Comparison of ENCODE assay signal across 2 cellular contexts in the genomic region with DNA sequence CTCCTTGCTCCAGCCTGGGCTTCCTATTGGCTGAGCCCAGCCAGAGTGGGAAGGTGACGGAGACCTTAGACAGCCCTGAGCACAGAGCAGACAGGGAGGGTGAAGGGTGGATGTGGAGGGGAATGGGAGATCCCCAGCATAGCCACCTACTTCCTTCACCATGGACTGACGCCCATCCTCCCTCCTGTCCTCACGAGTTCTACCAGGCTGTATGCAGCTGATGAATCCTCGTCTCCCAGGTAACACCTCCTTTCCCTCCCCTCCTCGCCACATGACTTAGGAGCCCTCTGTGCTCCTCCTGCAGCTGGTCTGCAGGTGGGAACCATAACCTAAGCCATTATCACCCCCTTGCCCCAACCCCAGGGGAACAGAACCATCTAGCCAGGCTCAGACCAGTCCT.
TF ChIP-seq lines count a peak whose summit lies in the region.

No MANE protein-coding gene starts in this region.

TF ChIP-seq in SK-N-SH, 30 proteins besides CTCF, POLR2A, EP300 and RAD21 (continued from another document):
- TF ChIP-seq, protein P1, sequence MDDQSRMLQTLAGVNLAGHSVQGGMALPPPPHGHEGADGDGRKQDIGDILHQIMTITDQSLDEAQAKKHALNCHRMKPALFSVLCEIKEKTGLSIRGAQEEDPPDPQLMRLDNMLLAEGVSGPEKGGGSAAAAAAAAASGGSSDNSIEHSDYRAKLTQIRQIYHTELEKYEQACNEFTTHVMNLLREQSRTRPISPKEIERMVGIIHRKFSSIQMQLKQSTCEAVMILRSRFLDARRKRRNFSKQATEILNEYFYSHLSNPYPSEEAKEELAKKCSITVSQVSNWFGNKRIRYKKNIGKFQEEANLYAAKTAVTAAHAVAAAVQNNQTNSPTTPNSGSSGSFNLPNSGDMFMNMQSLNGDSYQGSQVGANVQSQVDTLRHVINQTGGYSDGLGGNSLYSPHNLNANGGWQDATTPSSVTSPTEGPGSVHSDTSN (IDR thresholded peaks at IDR 0.05) = no peak
- TF ChIP-seq, protein P2, sequence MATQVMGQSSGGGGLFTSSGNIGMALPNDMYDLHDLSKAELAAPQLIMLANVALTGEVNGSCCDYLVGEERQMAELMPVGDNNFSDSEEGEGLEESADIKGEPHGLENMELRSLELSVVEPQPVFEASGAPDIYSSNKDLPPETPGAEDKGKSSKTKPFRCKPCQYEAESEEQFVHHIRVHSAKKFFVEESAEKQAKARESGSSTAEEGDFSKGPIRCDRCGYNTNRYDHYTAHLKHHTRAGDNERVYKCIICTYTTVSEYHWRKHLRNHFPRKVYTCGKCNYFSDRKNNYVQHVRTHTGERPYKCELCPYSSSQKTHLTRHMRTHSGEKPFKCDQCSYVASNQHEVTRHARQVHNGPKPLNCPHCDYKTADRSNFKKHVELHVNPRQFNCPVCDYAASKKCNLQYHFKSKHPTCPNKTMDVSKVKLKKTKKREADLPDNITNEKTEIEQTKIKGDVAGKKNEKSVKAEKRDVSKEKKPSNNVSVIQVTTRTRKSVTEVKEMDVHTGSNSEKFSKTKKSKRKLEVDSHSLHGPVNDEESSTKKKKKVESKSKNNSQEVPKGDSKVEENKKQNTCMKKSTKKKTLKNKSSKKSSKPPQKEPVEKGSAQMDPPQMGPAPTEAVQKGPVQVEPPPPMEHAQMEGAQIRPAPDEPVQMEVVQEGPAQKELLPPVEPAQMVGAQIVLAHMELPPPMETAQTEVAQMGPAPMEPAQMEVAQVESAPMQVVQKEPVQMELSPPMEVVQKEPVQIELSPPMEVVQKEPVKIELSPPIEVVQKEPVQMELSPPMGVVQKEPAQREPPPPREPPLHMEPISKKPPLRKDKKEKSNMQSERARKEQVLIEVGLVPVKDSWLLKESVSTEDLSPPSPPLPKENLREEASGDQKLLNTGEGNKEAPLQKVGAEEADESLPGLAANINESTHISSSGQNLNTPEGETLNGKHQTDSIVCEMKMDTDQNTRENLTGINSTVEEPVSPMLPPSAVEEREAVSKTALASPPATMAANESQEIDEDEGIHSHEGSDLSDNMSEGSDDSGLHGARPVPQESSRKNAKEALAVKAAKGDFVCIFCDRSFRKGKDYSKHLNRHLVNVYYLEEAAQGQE (IDR thresholded peaks at IDR 0.05; ENCODE audit: low read depth, low read length) = no peak
- no peak for TF ChIP-seq MEF2A (IDR thresholded peaks at IDR 0.05; ENCODE audit: borderline replicate concordance, low read depth)
- TF ChIP-seq EZH2phosphoT487 (IDR thresholded peaks at IDR 0.05; ENCODE audit: borderline replicate concordance, low read depth) = no peak
- TF ChIP-seq RXRA (IDR thresholded peaks at IDR 0.05; ENCODE audit: borderline replicate concordance, low read depth) = no peak
- TF ChIP-seq TCF12 (IDR thresholded peaks at IDR 0.05) = no peak
- no peak for TF ChIP-seq SIN3A (IDR thresholded peaks at IDR 0.05; ENCODE audit: borderline replicate concordance, low read depth, low read length)
- no peak for TF ChIP-seq RFX5 (IDR thresholded peaks at IDR 0.05; ENCODE audit: low read length)
- TF ChIP-seq, protein P3, sequence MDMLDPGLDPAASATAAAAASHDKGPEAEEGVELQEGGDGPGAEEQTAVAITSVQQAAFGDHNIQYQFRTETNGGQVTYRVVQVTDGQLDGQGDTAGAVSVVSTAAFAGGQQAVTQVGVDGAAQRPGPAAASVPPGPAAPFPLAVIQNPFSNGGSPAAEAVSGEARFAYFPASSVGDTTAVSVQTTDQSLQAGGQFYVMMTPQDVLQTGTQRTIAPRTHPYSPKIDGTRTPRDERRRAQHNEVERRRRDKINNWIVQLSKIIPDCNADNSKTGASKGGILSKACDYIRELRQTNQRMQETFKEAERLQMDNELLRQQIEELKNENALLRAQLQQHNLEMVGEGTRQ (IDR thresholded peaks at IDR 0.05; ENCODE audit: borderline replicate concordance, low read depth, low read length) = no peak
- TF ChIP-seq, protein P4, sequence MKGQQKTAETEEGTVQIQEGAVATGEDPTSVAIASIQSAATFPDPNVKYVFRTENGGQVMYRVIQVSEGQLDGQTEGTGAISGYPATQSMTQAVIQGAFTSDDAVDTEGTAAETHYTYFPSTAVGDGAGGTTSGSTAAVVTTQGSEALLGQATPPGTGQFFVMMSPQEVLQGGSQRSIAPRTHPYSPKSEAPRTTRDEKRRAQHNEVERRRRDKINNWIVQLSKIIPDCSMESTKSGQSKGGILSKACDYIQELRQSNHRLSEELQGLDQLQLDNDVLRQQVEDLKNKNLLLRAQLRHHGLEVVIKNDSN (IDR thresholded peaks at IDR 0.05; ENCODE audit: borderline replicate concordance, low read depth) = no peak
- TF ChIP-seq, protein P5, sequence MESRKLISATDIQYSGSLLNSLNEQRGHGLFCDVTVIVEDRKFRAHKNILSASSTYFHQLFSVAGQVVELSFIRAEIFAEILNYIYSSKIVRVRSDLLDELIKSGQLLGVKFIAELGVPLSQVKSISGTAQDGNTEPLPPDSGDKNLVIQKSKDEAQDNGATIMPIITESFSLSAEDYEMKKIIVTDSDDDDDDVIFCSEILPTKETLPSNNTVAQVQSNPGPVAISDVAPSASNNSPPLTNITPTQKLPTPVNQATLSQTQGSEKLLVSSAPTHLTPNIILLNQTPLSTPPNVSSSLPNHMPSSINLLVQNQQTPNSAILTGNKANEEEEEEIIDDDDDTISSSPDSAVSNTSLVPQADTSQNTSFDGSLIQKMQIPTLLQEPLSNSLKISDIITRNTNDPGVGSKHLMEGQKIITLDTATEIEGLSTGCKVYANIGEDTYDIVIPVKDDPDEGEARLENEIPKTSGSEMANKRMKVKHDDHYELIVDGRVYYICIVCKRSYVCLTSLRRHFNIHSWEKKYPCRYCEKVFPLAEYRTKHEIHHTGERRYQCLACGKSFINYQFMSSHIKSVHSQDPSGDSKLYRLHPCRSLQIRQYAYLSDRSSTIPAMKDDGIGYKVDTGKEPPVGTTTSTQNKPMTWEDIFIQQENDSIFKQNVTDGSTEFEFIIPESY (IDR thresholded peaks at IDR 0.05; ENCODE audit: borderline replicate concordance, low read depth) = no peak
- no peak for TF ChIP-seq GABPA (IDR thresholded peaks at IDR 0.05; ENCODE audit: low read depth)
- no peak for TF ChIP-seq FOXJ3 (CRISPR knock-in tag; IDR thresholded peaks at IDR 0.05)
- no peak for TF ChIP-seq NRF1 (IDR thresholded peaks at IDR 0.05; ENCODE audit: low read depth, low read length)

TF ChIP-seq in SK-N-SH treated with all-trans-retinoic acid at 6 μM for 48 hours, 23 proteins besides CTCF, POLR2A, EP300 and RAD21:
- TF ChIP-seq, protein P6, sequence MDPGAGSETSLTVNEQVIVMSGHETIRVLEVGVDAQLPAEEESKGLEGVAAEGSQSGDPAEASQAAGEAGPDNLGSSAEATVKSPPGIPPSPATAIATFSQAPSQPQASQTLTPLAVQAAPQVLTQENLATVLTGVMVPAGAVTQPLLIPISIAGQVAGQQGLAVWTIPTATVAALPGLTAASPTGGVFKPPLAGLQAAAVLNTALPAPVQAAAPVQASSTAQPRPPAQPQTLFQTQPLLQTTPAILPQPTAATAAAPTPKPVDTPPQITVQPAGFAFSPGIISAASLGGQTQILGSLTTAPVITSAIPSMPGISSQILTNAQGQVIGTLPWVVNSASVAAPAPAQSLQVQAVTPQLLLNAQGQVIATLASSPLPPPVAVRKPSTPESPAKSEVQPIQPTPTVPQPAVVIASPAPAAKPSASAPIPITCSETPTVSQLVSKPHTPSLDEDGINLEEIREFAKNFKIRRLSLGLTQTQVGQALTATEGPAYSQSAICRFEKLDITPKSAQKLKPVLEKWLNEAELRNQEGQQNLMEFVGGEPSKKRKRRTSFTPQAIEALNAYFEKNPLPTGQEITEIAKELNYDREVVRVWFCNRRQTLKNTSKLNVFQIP (CRISPR knock-in tag; IDR thresholded peaks at IDR 0.05; ENCODE audit: borderline replicate concordance, low read depth) = no peak
- TF ChIP-seq ARNTL (CRISPR knock-in tag; IDR thresholded peaks at IDR 0.05; ENCODE audit: borderline replicate concordance, low read depth) = no peak
- no peak for TF ChIP-seq BACH2 (CRISPR knock-in tag; IDR thresholded peaks at IDR 0.05; ENCODE audit: borderline replicate concordance)
- TF ChIP-seq ZC3H10 (CRISPR knock-in tag; IDR thresholded peaks at IDR 0.05) = no peak
- TF ChIP-seq TOX (CRISPR knock-in tag; IDR thresholded peaks at IDR 0.05; ENCODE audit: borderline replicate concordance) = no peak
- TF ChIP-seq GLIS3 (CRISPR knock-in tag; IDR thresholded peaks at IDR 0.05) = no peak
- TF ChIP-seq, protein P7, sequence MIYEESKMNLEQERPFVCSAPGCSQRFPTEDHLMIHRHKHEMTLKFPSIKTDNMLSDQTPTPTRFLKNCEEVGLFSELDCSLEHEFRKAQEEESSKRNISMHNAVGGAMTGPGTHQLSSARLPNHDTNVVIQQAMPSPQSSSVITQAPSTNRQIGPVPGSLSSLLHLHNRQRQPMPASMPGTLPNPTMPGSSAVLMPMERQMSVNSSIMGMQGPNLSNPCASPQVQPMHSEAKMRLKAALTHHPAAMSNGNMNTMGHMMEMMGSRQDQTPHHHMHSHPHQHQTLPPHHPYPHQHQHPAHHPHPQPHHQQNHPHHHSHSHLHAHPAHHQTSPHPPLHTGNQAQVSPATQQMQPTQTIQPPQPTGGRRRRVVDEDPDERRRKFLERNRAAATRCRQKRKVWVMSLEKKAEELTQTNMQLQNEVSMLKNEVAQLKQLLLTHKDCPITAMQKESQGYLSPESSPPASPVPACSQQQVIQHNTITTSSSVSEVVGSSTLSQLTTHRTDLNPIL (CRISPR knock-in tag; IDR thresholded peaks at IDR 0.05; ENCODE audit: low read depth) = no peak
- TF ChIP-seq PPARA (CRISPR knock-in tag; IDR thresholded peaks at IDR 0.05; ENCODE audit: borderline replicate concordance) = no peak
- TF ChIP-seq ISL1 (CRISPR knock-in tag; IDR thresholded peaks at IDR 0.05) = no peak
- no peak for TF ChIP-seq CSDC2 (CRISPR knock-in tag; IDR thresholded peaks at IDR 0.05)
- no peak for TF ChIP-seq ZFP30 (CRISPR knock-in tag; IDR thresholded peaks at IDR 0.05)
- TF ChIP-seq, protein P8, sequence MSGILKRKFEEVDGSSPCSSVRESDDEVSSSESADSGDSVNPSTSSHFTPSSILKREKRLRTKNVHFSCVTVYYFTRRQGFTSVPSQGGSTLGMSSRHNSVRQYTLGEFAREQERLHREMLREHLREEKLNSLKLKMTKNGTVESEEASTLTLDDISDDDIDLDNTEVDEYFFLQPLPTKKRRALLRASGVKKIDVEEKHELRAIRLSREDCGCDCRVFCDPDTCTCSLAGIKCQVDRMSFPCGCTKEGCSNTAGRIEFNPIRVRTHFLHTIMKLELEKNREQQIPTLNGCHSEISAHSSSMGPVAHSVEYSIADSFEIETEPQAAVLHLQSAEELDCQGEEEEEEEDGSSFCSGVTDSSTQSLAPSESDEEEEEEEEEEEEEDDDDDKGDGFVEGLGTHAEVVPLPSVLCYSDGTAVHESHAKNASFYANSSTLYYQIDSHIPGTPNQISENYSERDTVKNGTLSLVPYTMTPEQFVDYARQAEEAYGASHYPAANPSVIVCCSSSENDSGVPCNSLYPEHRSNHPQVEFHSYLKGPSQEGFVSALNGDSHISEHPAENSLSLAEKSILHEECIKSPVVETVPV (CRISPR knock-in tag; IDR thresholded peaks at IDR 0.05) = no peak
- no peak for TF ChIP-seq ZNF565 (CRISPR knock-in tag; conservative IDR thresholded peaks at IDR 0.05; ENCODE audit: low read depth)
- no peak for TF ChIP-seq ESRRG (CRISPR knock-in tag; IDR thresholded peaks at IDR 0.05)
- no peak for TF ChIP-seq ZNF70 (CRISPR knock-in tag; IDR thresholded peaks at IDR 0.05)
- TF ChIP-seq, protein P9, sequence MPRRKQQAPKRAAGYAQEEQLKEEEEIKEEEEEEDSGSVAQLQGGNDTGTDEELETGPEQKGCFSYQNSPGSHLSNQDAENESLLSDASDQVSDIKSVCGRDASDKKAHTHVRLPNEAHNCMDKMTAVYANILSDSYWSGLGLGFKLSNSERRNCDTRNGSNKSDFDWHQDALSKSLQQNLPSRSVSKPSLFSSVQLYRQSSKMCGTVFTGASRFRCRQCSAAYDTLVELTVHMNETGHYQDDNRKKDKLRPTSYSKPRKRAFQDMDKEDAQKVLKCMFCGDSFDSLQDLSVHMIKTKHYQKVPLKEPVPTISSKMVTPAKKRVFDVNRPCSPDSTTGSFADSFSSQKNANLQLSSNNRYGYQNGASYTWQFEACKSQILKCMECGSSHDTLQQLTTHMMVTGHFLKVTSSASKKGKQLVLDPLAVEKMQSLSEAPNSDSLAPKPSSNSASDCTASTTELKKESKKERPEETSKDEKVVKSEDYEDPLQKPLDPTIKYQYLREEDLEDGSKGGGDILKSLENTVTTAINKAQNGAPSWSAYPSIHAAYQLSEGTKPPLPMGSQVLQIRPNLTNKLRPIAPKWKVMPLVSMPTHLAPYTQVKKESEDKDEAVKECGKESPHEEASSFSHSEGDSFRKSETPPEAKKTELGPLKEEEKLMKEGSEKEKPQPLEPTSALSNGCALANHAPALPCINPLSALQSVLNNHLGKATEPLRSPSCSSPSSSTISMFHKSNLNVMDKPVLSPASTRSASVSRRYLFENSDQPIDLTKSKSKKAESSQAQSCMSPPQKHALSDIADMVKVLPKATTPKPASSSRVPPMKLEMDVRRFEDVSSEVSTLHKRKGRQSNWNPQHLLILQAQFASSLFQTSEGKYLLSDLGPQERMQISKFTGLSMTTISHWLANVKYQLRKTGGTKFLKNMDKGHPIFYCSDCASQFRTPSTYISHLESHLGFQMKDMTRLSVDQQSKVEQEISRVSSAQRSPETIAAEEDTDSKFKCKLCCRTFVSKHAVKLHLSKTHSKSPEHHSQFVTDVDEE (CRISPR knock-in tag; IDR thresholded peaks at IDR 0.05) = no peak
- TF ChIP-seq TCF4 (CRISPR knock-in tag; IDR thresholded peaks at IDR 0.05; ENCODE audit: borderline replicate concordance) = no peak
- no peak for TF ChIP-seq ZFP3 (CRISPR knock-in tag; IDR thresholded peaks at IDR 0.05)
